Comparison of ENCODE assay signal across 28 cellular contexts in genomic region chr15:61503383-61503969, GRCh38.
"Had no signal": no experiment of that assay in that cellular context is flagged by ENCODE, and none has a peak within 500 bp of the region (broad histone marks: within the 10 kb centered on the region; RNA-seq: fewer than 3 reads in every experiment).

No MANE protein-coding gene starts in this region.

- H3K79me2 ChIP-seq: parathyroid adenoma had no signal

- H3K9ac ChIP-seq: neural progenitor cell, parathyroid adenoma had no signal

- ATAC-seq: natural killer cell; psoas muscle; sciatic nerve; stimulated activated memory B cell treated with anti-CD40 and anti-IgM and Interleukin-4, amounts not matched to agents 10 μg/mL and 1 μg/mL and 100 μg/mL, for 72 hours; stimulated activated naive CD8-positive, alpha-beta T cell treated with anti-CD3 and anti-CD28 coated beads, Interleukin-15, amount 100 ng/mL, for 72 hours; stimulated activated naive CD8-positive, alpha-beta T cell treated with anti-CD3 and anti-CD28 coated beads, Interleukin-15, Interleukin-2, amounts not matched to agents 100 U/mL and 50 U/mL, for 24 hours; upper lobe of right lung had no signal

- H3K4me3 ChIP-seq: neural progenitor cell, ovary, psoas muscle, skin epidermis, smooth muscle cell, spleen, suprapubic skin, testis, tibial artery, transverse colon, upper lobe of right lung, uterus had no signal

- H3K27ac ChIP-seq: neural progenitor cell, ovary, parathyroid adenoma, psoas muscle, skin epidermis, spleen, suprapubic skin, testis, tibial artery, transverse colon, upper lobe of right lung, uterus had no signal

- H3K4me2 ChIP-seq: neural progenitor cell, smooth muscle cell had no signal

- H3K9me3 ChIP-seq: ovary, psoas muscle, spleen, suprapubic skin, testis, tibial artery, transverse colon, upper lobe of right lung, uterus had no signal

- H3K4me1 ChIP-seq: neural progenitor cell, parathyroid adenoma, psoas muscle, spleen, suprapubic skin, testis, transverse colon, upper lobe of right lung, uterus had no signal

- H3K27me3 ChIP-seq: neural progenitor cell, ovary, suprapubic skin, testis, tibial artery, transverse colon, upper lobe of right lung, uterus had no signal

- DNase-seq: natural killer cell; occipital lobe; ovary; posterior cingulate gyrus; psoas muscle; right cardiac atrium; spleen; stimulated activated CD4-positive, alpha-beta T cell treated with anti-CD3 and anti-CD28 coated beads, Interleukin-12 subunit alpha, Interleukin-12 subunit beta, amount 100 ng/mL, for 4 hours; stimulated activated CD4-positive, alpha-beta T cell treated with anti-CD3 and anti-CD28 coated beads, Interleukin-1b, Interleukin-23, amount 100 ng/mL, for 48 hours; stimulated activated CD4-positive, alpha-beta T cell treated with anti-CD3 and anti-CD28 coated beads, Interleukin-4, amount 100 ng/mL, for 1 hour; stimulated activated CD4-positive, alpha-beta T cell treated with anti-CD3 and anti-CD28 coated beads, Interleukin-4, amount 100 ng/mL, for 4 hours; stimulated activated CD8-positive, alpha-beta memory T cell treated with anti-CD3 and anti-CD28 coated beads, Interleukin-4, amount 100 ng/mL, for 48 hours; stimulated activated naive CD4-positive, alpha-beta T cell; stimulated activated naive CD8-positive, alpha-beta T cell treated with anti-CD3 and anti-CD28 coated beads, Interleukin-15, amount 100 ng/mL, for 72 hours; stimulated activated naive CD8-positive, alpha-beta T cell treated with anti-CD3 and anti-CD28 coated beads, Interleukin-15, Interleukin-2, amounts not matched to agents 100 U/mL and 50 U/mL, for 24 hours; substantia nigra; testis; tibial artery; transverse colon; upper lobe of right lung; uterus had no signal

- H2AFZ ChIP-seq: neural progenitor cell, parathyroid adenoma had no signal

- H3K36me3 ChIP-seq: neural progenitor cell, ovary, spleen, suprapubic skin, tibial artery, transverse colon, upper lobe of right lung, uterus had no signal
